Comparison of ENCODE assay signal across 11 cellular contexts in the genomic region with DNA sequence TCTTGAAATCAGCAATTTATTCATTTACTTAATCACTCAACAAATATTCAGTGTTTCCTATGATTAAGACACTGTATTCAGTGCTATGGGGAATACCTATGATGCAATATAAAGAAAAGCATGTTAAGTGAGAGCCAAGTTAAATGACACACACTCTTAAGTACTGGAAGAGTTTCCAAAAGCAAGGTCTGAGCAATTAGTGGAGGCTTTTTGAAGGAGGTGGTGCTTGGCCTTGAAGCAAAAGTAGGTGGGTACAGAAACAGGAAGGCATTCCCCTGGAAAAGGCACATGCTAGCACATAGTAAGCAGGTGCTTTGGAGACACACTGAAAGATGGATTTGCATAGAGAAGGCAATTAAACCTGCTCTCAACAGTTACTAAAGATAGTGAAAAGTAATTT. TPM values are rescaled to one million over a fixed set of nuclear protein-coding genes. Genes with fewer than 3 reads are reported as not detected.
DNase-seq lines count a peak whose midpoint lies in the region; ATAC-seq and TF ChIP-seq lines count a peak whose summit lies in the region.
"Had no signal": no experiment of that assay in that cellular context is flagged by ENCODE, and none has a peak within 500 bp of the region (broad histone marks: within the 10 kb centered on the region; RNA-seq: fewer than 3 reads in every experiment).

No MANE protein-coding gene starts in this region.

- no peaks in the 10 kb centered on the region for H3K9me3 ChIP-seq in PC-3 (ENCODE audit: low read length)

- H3K9me2 ChIP-seq in PC-3 (replicated peaks; ENCODE audit: low read length): no peaks in the 10 kb centered on the region

- H2AFZ ChIP-seq in PC-3 (ENCODE audit: low read length): 0 out of 2 replicates have a peak overlapping the region, but pooled peaks have one; percentile 20
- H2AFZ ChIP-seq: parathyroid adenoma had no signal

- H3F3A ChIP-seq in PC-3 (ENCODE audit: low read length, unreplicated experiment): no peaks in the 10 kb centered on the region

- no peaks in the 10 kb centered on the region for H4K20me1 ChIP-seq in PC-3 (ENCODE audit: low read length)

- no TSS peak for BruUV-seq in PC-3 (replicated peaks; lab: Mats Ljungman, UMichigan)

- H3K27ac Mint-ChIP-seq in activated naive CD4-positive, alpha-beta T cell treated with anti-CD3 and anti-CD28 coated beads, Interleukin-2, amount 50 U/mL, for 72 hours: no peak overlapping the region
- H3K27ac Mint-ChIP-seq: CD4-positive, CD25-positive, alpha-beta regulatory T cell had no signal

- H3K9me3 Mint-ChIP-seq in activated naive CD4-positive, alpha-beta T cell treated with anti-CD3 and anti-CD28 coated beads, Interleukin-2, amount 50 U/mL, for 72 hours: no peaks in the 10 kb centered on the region

- POLR2A ChIA-PET in PC-3 (lab: Charles Lee; ENCODE audit: unreplicated experiment): no interaction called here

- H3K27me3 ChIP-seq in PC-3 (ENCODE audit: low read length): no peaks in the 10 kb centered on the region

- no peak overlapping the region for H3K9ac ChIP-seq in PC-3 (ENCODE audit: low read length)
- H3K9ac ChIP-seq: parathyroid adenoma had no signal

- H3K79me2 ChIP-seq in PC-3 (ENCODE audit: low read length): no peaks in the 10 kb centered on the region
- H3K79me2 ChIP-seq: parathyroid adenoma had no signal

- H3K36me3 ChIP-seq in PC-3 (ENCODE audit: low read depth, low read length): no peaks in the 10 kb centered on the region

- DNase-seq in activated naive CD4-positive, alpha-beta T cell treated with anti-CD3 and anti-CD28 coated beads, Interleukin-2, amount 50 U/mL, for 72 hours (ENCODE audit: low spot score in 2 of 2): no peak
- DNase-seq in activated naive CD4-positive, alpha-beta T cell treated with anti-CD3 and anti-CD28 coated beads, Interleukin-2, amount 50 U/mL, for 16 hours: no peak
- DNase-seq in PC-3 (peak; percentile 87), fibroblast of mammary gland (ENCODE audit: low read depth) (peak; percentile 97), stromal cell of bone marrow (ENCODE audit: low read depth) (peak; percentile 90), NCI-H1930 (lab: John Stamatoyannopoulos, UW) (no peak)
- no peak for DNase-seq in activated effector memory CD4-positive, alpha-beta T cell treated with Interleukin-2 at 50 U/mL for 16 hours
- DNase-seq: CD4-positive, CD25-positive, alpha-beta regulatory T cell; kidney had no signal

- TF ChIP-seq CTCF in PC-3 (conservative IDR thresholded peaks at IDR 0.05; ENCODE audit: low read depth, low read length): no peak
- TF ChIP-seq CTCF in fibroblast of mammary gland (conservative IDR thresholded peaks at IDR 0.05; ENCODE audit: control insufficient read depth, insufficient read depth, low read depth, low read length): no peak

- H3K4me3 ChIP-seq in PC-3 (ENCODE audit: low read length): no peak overlapping the region
- no peak overlapping the region for H3K4me3 ChIP-seq in fibroblast of mammary gland (ENCODE audit: control insufficient read depth, low read depth, low read length)

- H3K27ac ChIP-seq in PC-3 (ENCODE audit: low read length): no peak overlapping the region
- H3K27ac ChIP-seq: parathyroid adenoma had no signal

- CTCF ChIA-PET in PC-3 (lab: Charles Lee): no interaction called here

- peaks cover 0 to 7% of the 10 kb centered on the region in 2 donors for H3K36me3 Mint-ChIP-seq in activated naive CD4-positive, alpha-beta T cell treated with anti-CD3 and anti-CD28 coated beads, Interleukin-2, amount 50 U/mL, for 72 hours
- H3K36me3 Mint-ChIP-seq: CD4-positive, CD25-positive, alpha-beta regulatory T cell had no signal

- ATAC-seq in activated naive CD4-positive, alpha-beta T cell treated with anti-CD3 and anti-CD28 coated beads, Interleukin-2, amount 50 U/mL, for 72 hours: peak; percentile 40 to 61
- ATAC-seq in PC-3: peak; percentile 90
- ATAC-seq in GM21717 (IDR thresholded peaks at IDR 0.05; ENCODE audit: unreplicated experiment): no peak

- intact Hi-C loops in PC-3 (cut with micrococcal nuclease): loop anchor here (1.0 to 5.0 kb wide), 4 partner anchors 17 to 288 kb away; a partner anchor contains a TSS

- peaks cover 15% of the 10 kb centered on the region for H3K4me1 ChIP-seq in PC-3 (ENCODE audit: insufficient read depth, low read length)
- H3K4me1 ChIP-seq: parathyroid adenoma had no signal

- H3K4me2 ChIP-seq in PC-3 (ENCODE audit: low read length): no peak overlapping the region

RNA-seq across cellular contexts. Expression of a gene that starts 4.0 kb away (rescaled TPM):
- under 1 TPM; 0.60 to 0.71 TPM for total RNA-seq in activated naive CD4-positive, alpha-beta T cell treated with anti-CD3 and anti-CD28 coated beads, Interleukin-2, amount 50 U/mL, for 72 hours
- not detected in 2 replicates for total RNA-seq in PC-3 (2014; rRNA removed)
- total RNA-seq: CD4-positive, CD25-positive, alpha-beta regulatory T cell had no signal

RNA-seq across cellular contexts. Expression of a gene that starts 16.6 kb away (rescaled TPM):
- total RNA-seq in activated naive CD4-positive, alpha-beta T cell treated with anti-CD3 and anti-CD28 coated beads, Interleukin-2, amount 50 U/mL, for 72 hours: 10 to 100 TPM; 49.6 to 55.3 TPM
- 38.2 and 44.7 TPM in 2 replicates for total RNA-seq in PC-3 (2014; rRNA removed)

Comparison
In these comparisons a context has a peak if more than half of its experiments do, and no peak if none do; other contexts are left out.
1. DNase-seq: peak in PC-3 (single experiment), fibroblast of mammary gland (single experiment) and stromal cell of bone marrow (single experiment); none in activated naive CD4-positive, alpha-beta T cell treated with anti-CD3 and anti-CD28 coated beads, Interleukin-2, amount 50 U/mL, for 72 hours (0 of 2), activated naive CD4-positive, alpha-beta T cell treated with anti-CD3 and anti-CD28 coated beads, Interleukin-2, amount 50 U/mL, for 16 hours (single experiment), NCI-H1930 (0 of 2) and activated effector memory CD4-positive, alpha-beta T cell treated with Interleukin-2 at 50 U/mL for 16 hours (single experiment).